20 cellular contexts compared by ENCODE assay signal in genomic region chrX:10513974-10514373, GRCh38.
"Had no signal": no experiment of that assay in that cellular context is flagged by ENCODE, and none has a peak within 500 bp of the region (broad histone marks: within the 10 kb centered on the region; RNA-seq: fewer than 3 reads in every experiment).

No MANE protein-coding gene starts in this region.

- H3K36me3 Mint-ChIP-seq: memory B cell; naive thymus-derived CD4-positive, alpha-beta T cell; stimulated activated memory B cell treated with anti-CD40 and anti-IgM and Interleukin-4, amounts not matched to agents 10 μg/mL and 1 μg/mL and 100 μg/mL, for 72 hours had no signal

- H3K4me3 ChIP-seq: colonic mucosa, heart left ventricle, neural progenitor cell, smooth muscle cell, testis, upper lobe of left lung had no signal

- ATAC-seq: left ventricle myocardium superior; naive thymus-derived CD4-positive, alpha-beta T cell; sciatic nerve; stimulated activated memory B cell treated with anti-CD40 and anti-IgM and Interleukin-4, amounts not matched to agents 10 μg/mL and 1 μg/mL and 100 μg/mL, for 72 hours had no signal

- H3K36me3 ChIP-seq: brain microvascular endothelial cell, colonic mucosa, heart left ventricle, neural progenitor cell, upper lobe of left lung had no signal

- H3K9me3 Mint-ChIP-seq: activated T-helper 1 cell treated with anti-CD3 and anti-CD28 coated beads, Interleukin-12 subunit alpha, Interleukin-12 subunit beta, Interleukin-2, Interleukin-4 antibody, amounts not matched to agents 30 ng/mL and 10 ng/mL and 1 ng/mL, durations not matched to agents 14 hours and 24 hours and 36 hours; memory B cell; stimulated activated memory B cell treated with anti-CD40 and anti-IgM and Interleukin-4, amounts not matched to agents 10 μg/mL and 1 μg/mL and 100 μg/mL, for 72 hours; T-helper 2 cell treated with Interferon-gamma antibody and Interleukin-4, amounts not matched to agents 5 μg/mL and 100 μg/mL, for 36 hours had no signal

- H3K4me3 Mint-ChIP-seq: activated T-helper 1 cell treated with anti-CD3 and anti-CD28 coated beads, Interleukin-12 subunit alpha, Interleukin-12 subunit beta, Interleukin-2, Interleukin-4 antibody, amounts not matched to agents 30 ng/mL and 10 ng/mL and 1 ng/mL, durations not matched to agents 14 hours and 24 hours and 36 hours; memory B cell; naive thymus-derived CD4-positive, alpha-beta T cell; neural progenitor cell; stimulated activated memory B cell treated with anti-CD40 and anti-IgM and Interleukin-4, amounts not matched to agents 10 μg/mL and 1 μg/mL and 100 μg/mL, for 72 hours; T-helper 2 cell treated with Interferon-gamma antibody and Interleukin-4, amounts not matched to agents 5 μg/mL and 100 μg/mL, for 36 hours had no signal

- H3K27ac ChIP-seq: brain microvascular endothelial cell, colonic mucosa, neural progenitor cell, testis, upper lobe of left lung had no signal

- H3K27ac Mint-ChIP-seq: activated T-helper 1 cell treated with anti-CD3 and anti-CD28 coated beads, Interleukin-12 subunit alpha, Interleukin-12 subunit beta, Interleukin-2, Interleukin-4 antibody, amounts not matched to agents 30 ng/mL and 10 ng/mL and 1 ng/mL, durations not matched to agents 14 hours and 24 hours and 36 hours; memory B cell; naive thymus-derived CD4-positive, alpha-beta T cell; neural progenitor cell; progenitor cell of endocrine pancreas; stimulated activated memory B cell treated with anti-CD40 and anti-IgM and Interleukin-4, amounts not matched to agents 10 μg/mL and 1 μg/mL and 100 μg/mL, for 72 hours; T-helper 2 cell treated with Interferon-gamma antibody and Interleukin-4, amounts not matched to agents 5 μg/mL and 100 μg/mL, for 36 hours had no signal

- H3K9ac ChIP-seq: neural progenitor cell had no signal

- H3K27me3 Mint-ChIP-seq: naive thymus-derived CD4-positive, alpha-beta T cell; progenitor cell of endocrine pancreas; stimulated activated memory B cell treated with anti-CD40 and anti-IgM and Interleukin-4, amounts not matched to agents 10 μg/mL and 1 μg/mL and 100 μg/mL, for 72 hours had no signal

- H3K4me1 ChIP-seq: colonic mucosa, upper lobe of left lung had no signal

- DNase-seq: activated CD4-positive, alpha-beta T cell treated with anti-CD3 and anti-CD28 coated beads, Interleukin-2, amount 50 U/mL, for 48 hours; activated naive CD4-positive, alpha-beta T cell treated with Interleukin-2 at 50 U/mL for 16 hours; brain microvascular endothelial cell; central memory CD4-positive, alpha-beta T cell; colonic mucosa; heart left ventricle; kidney glomerular epithelial cell; left ventricle myocardium superior; naive thymus-derived CD4-positive, alpha-beta T cell; stimulated activated CD4-positive, alpha-beta T cell treated with anti-CD3 and anti-CD28 coated beads, Interleukin-4, amount 100 ng/mL, for 24 hours; testis; upper lobe of left lung had no signal

- H3K4me1 Mint-ChIP-seq: memory B cell; naive thymus-derived CD4-positive, alpha-beta T cell; stimulated activated memory B cell treated with anti-CD40 and anti-IgM and Interleukin-4, amounts not matched to agents 10 μg/mL and 1 μg/mL and 100 μg/mL, for 72 hours had no signal

- H3K9me3 ChIP-seq: colonic mucosa, heart left ventricle, testis, upper lobe of left lung had no signal

- H3K27me3 ChIP-seq: brain microvascular endothelial cell, colonic mucosa, heart left ventricle, testis, upper lobe of left lung had no signal
